In genomic region chr2:135905679-135906078, GRCh38 we compare ENCODE assay signal across 23 cellular contexts.
"Had no signal": no experiment of that assay in that cellular context is flagged by ENCODE, and none has a peak within 500 bp of the region (broad histone marks: within the 10 kb centered on the region; RNA-seq: fewer than 3 reads in every experiment).

No MANE protein-coding gene starts in this region.

- DNase-seq: KBM-7, MV-4-11, NCI-H1048, NCI-H1105, NCI-H1417, NCI-H146, NCI-H1694 treated with DMSO at 0.1 percent for 48 hours, NCI-H1930, NCI-H2081, NCI-H2171, NCI-H226, NCI-H446, NCI-H510A, NCI-H524 treated with DMSO at 0.1 percent for 48 hours, NCI-H69, NCI-H774, PC-3, SHP77, SK-N-SH, SW 1271, T-cell had no signal

- H3K9ac ChIP-seq: SK-N-SH had no signal

- ATAC-seq: Panc1, PC-3, T-cell had no signal

- H3K4me2 ChIP-seq: SK-N-SH had no signal

- H3K9me3 ChIP-seq: SK-N-SH had no signal

- H3K27ac ChIP-seq: RWPE1 had no signal
